In the genomic region with DNA sequence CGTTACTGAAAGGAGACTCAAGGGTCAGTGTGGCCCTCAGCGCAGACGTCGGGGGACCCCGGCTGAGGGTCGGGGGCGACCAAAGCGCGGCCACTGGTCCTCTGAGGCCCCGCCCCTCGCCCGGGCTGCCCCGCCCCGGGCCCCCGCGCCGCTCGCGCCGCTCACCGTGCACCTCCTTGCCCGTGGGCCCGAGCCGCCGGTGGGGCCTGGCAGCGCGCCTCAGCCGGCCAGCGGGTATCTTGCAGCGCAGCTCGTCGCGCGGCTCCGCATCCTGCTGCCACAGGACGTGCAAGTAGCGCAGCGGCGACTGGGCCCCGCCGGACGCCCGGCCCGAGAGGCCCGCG, we compare ENCODE assay signal across 8 cellular contexts. TPM values are rescaled to one million over a fixed set of nuclear protein-coding genes. Genes with fewer than 3 reads are reported as not detected.
A peak's percentile ranks its signal among the peaks of the same experiment; 100 is the strongest.
DNase-seq lines count a peak whose midpoint lies in the region; ATAC-seq and TF ChIP-seq lines count a peak whose summit lies in the region.

No MANE protein-coding gene starts in this region.

- H3K9ac ChIP-seq in liver (ENCODE audit: low read depth in 1 of 2, low read length in 2 of 2), result no peak overlapping the region

- peak overlapping the region; percentile 78 for H3K27ac ChIP-seq in RWPE2 (ENCODE audit: poor library complexity, severe bottlenecking)
- peak overlapping the region; percentile 89 to 94 for H3K27ac ChIP-seq in breast epithelium
- H3K27ac ChIP-seq in liver (ENCODE audit: low read depth in 1 of 2, low read length in 2 of 2), result peak overlapping the region; percentile 75 to 87

- peaks cover 6% of the 10 kb centered on the region for H3K4me1 ChIP-seq in RWPE2 (ENCODE audit: insufficient read depth, poor library complexity, severe bottlenecking)
- no peaks in the 10 kb centered on the region for H3K4me1 ChIP-seq in breast epithelium
- peaks cover 3 to 24% (median 16%) of the 10 kb centered on the region in 4 donors for H3K4me1 ChIP-seq in liver (ENCODE audit: control insufficient read depth in 4 of 4, insufficient read depth in 4 of 4, low read length in 3 of 4)

- TF ChIP-seq RAD21 in liver (IDR thresholded peaks at IDR 0.05), result no peak

- peak in 3 of 4 experiments; percentile 13 to 52 (median 27) for DNase-seq in activated CD4-positive, CD25-positive, alpha-beta regulatory T cell (lab: John Stamatoyannopoulos, UW)
- DNase-seq in activated CD4-positive, CD25-positive, alpha-beta regulatory T cell treated with anti-CD3 and anti-CD28 coated beads, Interleukin-2, amount 50 U/mL, for 72 hours, result no peak
- DNase-seq in RWPE2 (ENCODE audit: low spot score), result no peak
- DNase-seq in breast epithelium (ENCODE audit: low spot score in 2 of 2), result no peak
- DNase-seq in stimulated activated CD8-positive, alpha-beta memory T cell treated with anti-CD3 and anti-CD28 coated beads, Interleukin-15, amount 100 ng/mL, for 48 hours (ENCODE audit: low read depth in 2 of 2), result peak; percentile 22 to 44
- DNase-seq in NCI-H2029 treated with DMSO at 0.1 percent for 48 hours (lab: John Stamatoyannopoulos, UW), result no peak

- intact Hi-C loops in breast epithelium (cut with DNase I; ENCODE audit: low total_unique reads), result no loop called here

- H3K9me3 ChIP-seq in RWPE2 (ENCODE audit: severe bottlenecking), result no peaks in the 10 kb centered on the region
- no peaks in the 10 kb centered on the region for H3K9me3 ChIP-seq in breast epithelium
- no peaks in the 10 kb centered on the region for H3K9me3 ChIP-seq in liver (ENCODE audit: control insufficient read depth in 4 of 4, low read length in 3 of 4)

- ATAC-seq in HG02938 (IDR thresholded peaks at IDR 0.05; ENCODE audit: unreplicated experiment) (peak; percentile 26), RWPE2 (ENCODE audit: low read depth) (peak; percentile 24)

- peak overlapping the region; percentile 84 for H3K4me3 ChIP-seq in RWPE2 (ENCODE audit: severe bottlenecking)
- H3K4me3 ChIP-seq in breast epithelium, result peak overlapping the region; percentile 75 to 93 (median 87)
- H3K4me3 ChIP-seq in liver (ENCODE audit: low read depth in 1 of 3, low read length in 3 of 3), result peak overlapping the region; percentile 66 to 91 (median 75)

- TF ChIP-seq POLR2A in breast epithelium (IDR thresholded peaks at IDR 0.05), result no peak

- no peaks in the 10 kb centered on the region for H3K27me3 ChIP-seq in RWPE2 (ENCODE audit: insufficient read depth, poor library complexity, severe bottlenecking)
- H3K27me3 ChIP-seq in breast epithelium, result no peaks in the 10 kb centered on the region
- H3K27me3 ChIP-seq in liver (ENCODE audit: control insufficient read depth in 4 of 4, insufficient read depth in 4 of 4, low read length in 3 of 4), result no peaks in the 10 kb centered on the region

- under 1% methylated on average over 46 of the region's 46 CpGs for WGBS in liver

- no peak for TF ChIP-seq CTCF in RWPE2 (IDR thresholded peaks at IDR 0.05; ENCODE audit: poor library complexity, severe bottlenecking)
- TF ChIP-seq CTCF in breast epithelium (IDR thresholded peaks at IDR 0.05), result no peak
- TF ChIP-seq CTCF in liver (IDR thresholded peaks at IDR 0.05; ENCODE audit: low read depth, low read length, missing input control), result no peak

- H3K36me3 ChIP-seq in RWPE2 (ENCODE audit: low read depth) (peaks cover 9% of the 10 kb centered on the region), breast epithelium (no peaks in the 10 kb centered on the region), liver (ENCODE audit: control insufficient read depth in 4 of 4, insufficient read depth in 3 of 4, low read depth in 1 of 4, low read length in 3 of 4) (peaks cover 1 to 7% (median 4%) of the 10 kb centered on the region in 4 donors)

TF ChIP-seq in liver, 16 proteins besides CTCF, POLR2A, EP300 and RAD21:
- TF ChIP-seq, protein P1, sequence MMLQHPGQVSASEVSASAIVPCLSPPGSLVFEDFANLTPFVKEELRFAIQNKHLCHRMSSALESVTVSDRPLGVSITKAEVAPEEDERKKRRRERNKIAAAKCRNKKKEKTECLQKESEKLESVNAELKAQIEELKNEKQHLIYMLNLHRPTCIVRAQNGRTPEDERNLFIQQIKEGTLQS (IDR thresholded peaks at IDR 0.05), result no peak
- TF ChIP-seq, protein P2, sequence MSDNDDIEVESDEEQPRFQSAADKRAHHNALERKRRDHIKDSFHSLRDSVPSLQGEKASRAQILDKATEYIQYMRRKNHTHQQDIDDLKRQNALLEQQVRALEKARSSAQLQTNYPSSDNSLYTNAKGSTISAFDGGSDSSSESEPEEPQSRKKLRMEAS (IDR thresholded peaks at IDR 0.05), result no peak
- TF ChIP-seq HNF4A (conservative IDR thresholded peaks at IDR 0.05) (no peak), GABPA (IDR thresholded peaks at IDR 0.05 in 1 of 2, conservative IDR thresholded peaks at IDR 0.05 in 1 of 2) (no peak), YY1 (IDR thresholded peaks at IDR 0.05) (no peak), EGR1 (IDR thresholded peaks at IDR 0.05; ENCODE audit: low read depth in 2 of 2) (no peak), SP1 (IDR thresholded peaks at IDR 0.05) (no peak)
- TF ChIP-seq, protein P3, sequence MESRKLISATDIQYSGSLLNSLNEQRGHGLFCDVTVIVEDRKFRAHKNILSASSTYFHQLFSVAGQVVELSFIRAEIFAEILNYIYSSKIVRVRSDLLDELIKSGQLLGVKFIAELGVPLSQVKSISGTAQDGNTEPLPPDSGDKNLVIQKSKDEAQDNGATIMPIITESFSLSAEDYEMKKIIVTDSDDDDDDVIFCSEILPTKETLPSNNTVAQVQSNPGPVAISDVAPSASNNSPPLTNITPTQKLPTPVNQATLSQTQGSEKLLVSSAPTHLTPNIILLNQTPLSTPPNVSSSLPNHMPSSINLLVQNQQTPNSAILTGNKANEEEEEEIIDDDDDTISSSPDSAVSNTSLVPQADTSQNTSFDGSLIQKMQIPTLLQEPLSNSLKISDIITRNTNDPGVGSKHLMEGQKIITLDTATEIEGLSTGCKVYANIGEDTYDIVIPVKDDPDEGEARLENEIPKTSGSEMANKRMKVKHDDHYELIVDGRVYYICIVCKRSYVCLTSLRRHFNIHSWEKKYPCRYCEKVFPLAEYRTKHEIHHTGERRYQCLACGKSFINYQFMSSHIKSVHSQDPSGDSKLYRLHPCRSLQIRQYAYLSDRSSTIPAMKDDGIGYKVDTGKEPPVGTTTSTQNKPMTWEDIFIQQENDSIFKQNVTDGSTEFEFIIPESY (IDR thresholded peaks at IDR 0.05), result no peak

RNA-seq across cellular contexts. Expression of a gene that starts 0.4 kb away (rescaled TPM):
- total RNA-seq in breast epithelium (10 to 100 TPM; 27.5 to 41.3 (median 34.9) TPM), liver (10 to 100 TPM; 13.7 to 25.5 TPM)
- polyA plus RNA-seq in liver, result 10 to 100 TPM; 10.7 to 11.3 TPM

RNA-seq across cellular contexts. Expression of a gene that starts 5.5 kb away (rescaled TPM):
- total RNA-seq in breast epithelium, result 100 to 1,000 TPM; 471 to 569 (median 490) TPM
- total RNA-seq in liver, result 100 to 1,000 TPM; 103 to 217 TPM
- polyA plus RNA-seq in liver, result 100 to 1,000 TPM; 104 to 117 TPM

RNA-seq across cellular contexts. Expression of a gene that starts 20.5 kb away (rescaled TPM):
- total RNA-seq in breast epithelium (under 1 TPM in 1 of 3 donors, not detected in 2; 0.44 TPM), liver (not detected)
- not detected for polyA plus RNA-seq in liver

RNA-seq across cellular contexts. Expression of a gene that starts 36.0 kb away (rescaled TPM):
- total RNA-seq in breast epithelium (10 to 100 TPM; 17.3 to 23.7 (median 21.6) TPM), liver (10 to 100 TPM; 27.7 to 31.8 TPM)
- 10 to 100 TPM; 20.7 to 32.6 TPM for polyA plus RNA-seq in liver

Comparison
In these comparisons a context has a peak if more than half of its experiments do, and no peak if none do; other contexts are left out.
1. DNase-seq: peak in activated CD4-positive, CD25-positive, alpha-beta regulatory T cell (3 of 4) and stimulated activated CD8-positive, alpha-beta memory T cell treated with anti-CD3 and anti-CD28 coated beads, Interleukin-15, amount 100 ng/mL, for 48 hours (2 of 2); none in activated CD4-positive, CD25-positive, alpha-beta regulatory T cell treated with anti-CD3 and anti-CD28 coated beads, Interleukin-2, amount 50 U/mL, for 72 hours (single experiment), RWPE2 (single experiment), breast epithelium (0 of 2) and NCI-H2029 treated with DMSO at 0.1 percent for 48 hours (single experiment).
2. Peak in every context shown above with its lines, with median percentiles within 50 percentile points of each other: H3K27ac ChIP-seq and H3K4me3 ChIP-seq.